In the genomic region with DNA sequence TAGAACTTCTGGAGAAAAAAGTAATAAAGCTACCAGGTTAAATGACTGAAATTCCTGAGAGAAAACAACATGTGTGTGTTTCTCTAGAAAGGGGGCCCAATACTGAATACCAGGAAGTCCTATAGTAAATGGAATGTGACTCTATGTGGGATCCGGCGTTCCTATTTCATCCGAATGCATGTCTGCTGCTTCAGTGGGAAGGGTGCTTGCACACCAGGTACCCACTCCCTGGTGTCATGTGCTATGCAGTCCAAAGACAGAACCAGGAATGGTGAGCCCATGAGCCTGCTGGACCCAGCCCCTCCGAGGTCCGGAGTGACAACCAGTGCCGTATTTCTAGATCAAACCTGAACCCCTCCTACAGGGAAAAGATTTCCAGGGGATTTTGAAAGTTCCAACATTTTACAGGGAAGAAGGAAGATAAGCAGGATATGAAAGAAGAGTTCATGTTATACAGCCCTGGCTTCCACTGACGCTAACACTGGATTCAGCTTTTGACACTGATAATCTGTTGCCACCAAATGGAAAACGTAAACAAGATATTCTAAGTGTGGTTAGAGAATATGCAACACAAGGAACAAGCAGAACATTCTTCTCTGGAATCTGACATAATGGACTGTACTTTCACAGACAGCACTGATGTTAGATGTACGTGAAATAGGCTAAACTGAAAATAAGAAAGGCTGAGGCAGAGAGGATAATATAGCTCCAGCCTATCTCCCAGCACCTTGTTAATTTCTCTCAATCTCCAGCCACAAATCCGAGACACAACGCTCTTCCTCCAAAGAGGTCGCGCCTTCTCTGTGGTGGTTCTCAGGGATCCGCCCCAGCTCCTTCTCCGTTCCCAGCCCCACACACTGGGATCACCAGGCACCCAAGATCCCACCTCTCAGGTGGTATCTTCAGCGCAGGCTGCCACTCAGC, we compare ENCODE assay signal across 8 cellular contexts. TPM values are rescaled to one million over a fixed set of nuclear protein-coding genes. Genes with fewer than 3 reads are reported as not detected.
DNase-seq lines count a peak whose midpoint lies in the region; ATAC-seq and TF ChIP-seq lines count a peak whose summit lies in the region.

No MANE protein-coding gene starts in this region.

- DNase-seq in mammary epithelial cell (no peak), iris pigment epithelial cell (ENCODE audit: low read depth) (peak; percentile 69), COLO829 (ENCODE audit: low spot score) (no peak), NCI-H1417 treated with DMSO at 0.1 percent for 48 hours (lab: John Stamatoyannopoulos, UW) (no peak)
- no peak for DNase-seq in activated T-helper 1 cell treated with anti-CD3 and anti-CD28 coated beads, Interleukin-12 subunit alpha, Interleukin-12 subunit beta, Interleukin-2, Interleukin-4 antibody, amounts not matched to agents 30 ng/mL and 10 ng/mL and 1 ng/mL, durations not matched to agents 14 hours and 24 hours and 36 hours (ENCODE audit: low spot score)

- dilution Hi-C loops in mammary epithelial cell (cut with HindIII; ENCODE audit: low sequenced_read_pairs), result no loop called here

- H3K9me3 Mint-ChIP-seq in activated T-helper 1 cell treated with anti-CD3 and anti-CD28 coated beads, Interleukin-12 subunit alpha, Interleukin-12 subunit beta, Interleukin-2, Interleukin-4 antibody, amounts not matched to agents 30 ng/mL and 10 ng/mL and 1 ng/mL, durations not matched to agents 14 hours and 24 hours and 36 hours, result no peaks in the 10 kb centered on the region

- TSS peak; percentile 75 for BruUV-seq in mammary epithelial cell (replicated peaks; lab: Mats Ljungman, UMichigan)

- peak overlapping the region; percentile 94 for H3K4me2 ChIP-seq in mammary epithelial cell (ENCODE audit: insufficient read depth, low read depth, low read length)

- no peaks in the 10 kb centered on the region for H3K4me1 ChIP-seq in HEK293 (ENCODE audit: control insufficient read depth, insufficient read depth, low read length)
- peaks cover 31% of the 10 kb centered on the region for H3K4me1 ChIP-seq in mammary epithelial cell (ENCODE audit: insufficient read depth, low read length)
- peaks cover 0 to 9% (median 0%) of the 10 kb centered on the region in 3 donors for H3K4me1 ChIP-seq in skeletal muscle tissue (ENCODE audit: control insufficient read depth in 3 of 3, insufficient read depth in 3 of 3, low read length in 3 of 3)

- CTCF ChIA-PET in HEK293 (lab: Yijun Ruan, JAX) (interaction anchor here (0.5 to 1.0 kb wide), 6 partner anchors 17 to 230 kb away, joined by 3 to 5 read pairs (median 3); a partner anchor contains a TSS), mammary epithelial cell (lab: Charles Lee; ENCODE audit: low non-redundant PET) (interaction anchor here (0.5 to 0.7 kb wide), 4 partner anchors 25 to 266 kb away, joined by 3 to 4 read pairs (median 4); no protein-coding TSS in a partner anchor)

- peak overlapping the region; percentile 94 for H2AFZ ChIP-seq in mammary epithelial cell (ENCODE audit: low read depth, low read length)

- TF ChIP-seq CTCF in HEK293 (tag by site-specific recombination; IDR thresholded peaks at IDR 0.05), result no peak
- no peak for TF ChIP-seq CTCF in mammary epithelial cell (conservative IDR thresholded peaks at IDR 0.05 in 1 of 2, IDR thresholded peaks at IDR 0.05 in 1 of 2; ENCODE audit: extremely low read depth in 1 of 2, insufficient read depth in 1 of 2, low read depth in 1 of 2, low read length in 2 of 2)

- H3K4me3 ChIP-seq in HEK293 (ENCODE audit: low read depth, low read length) (peak overlapping the region; percentile 48), mammary epithelial cell (replicated peaks in 1 of 3; ENCODE audit: insufficient read depth in 1 of 3, low read depth in 2 of 3, low read length in 3 of 3) (peak overlapping the region; percentile 57 to 66 (median 59)), skeletal muscle tissue (ENCODE audit: low read length in 3 of 3) (peak overlapping the region; percentile 49 to 68 (median 59))

- no peaks in the 10 kb centered on the region for H3K9me3 ChIP-seq in HEK293 (ENCODE audit: control insufficient read depth, insufficient read depth, low read depth, low read length)
- H3K9me3 ChIP-seq in mammary epithelial cell (replicated peaks; ENCODE audit: insufficient read depth, low read length), result no peaks in the 10 kb centered on the region
- H3K9me3 ChIP-seq in skeletal muscle tissue (ENCODE audit: control insufficient read depth in 3 of 3, low read length in 3 of 3), result no peaks in the 10 kb centered on the region

- no peak for ATAC-seq in HG03045 (IDR thresholded peaks at IDR 0.05; ENCODE audit: unreplicated experiment)

- POLR2A ChIA-PET in HEK293 (lab: Yijun Ruan, JAX), result no interaction called here

- H3K27me3 Mint-ChIP-seq in activated T-helper 1 cell treated with anti-CD3 and anti-CD28 coated beads, Interleukin-12 subunit alpha, Interleukin-12 subunit beta, Interleukin-2, Interleukin-4 antibody, amounts not matched to agents 30 ng/mL and 10 ng/mL and 1 ng/mL, durations not matched to agents 14 hours and 24 hours and 36 hours (ENCODE audit: insufficient read depth), result peaks cover 26% of the 10 kb centered on the region

- in situ Hi-C loops in mammary epithelial cell (cut with MboI; ENCODE audit: low sequenced_read_pairs in 2 of 2), result loop anchor here in 1 of 2 donors (10.0 to 25.0 kb wide), 2 partner anchors 131 to 204 kb away; a partner anchor contains a TSS

- no peak overlapping the region for H3K27ac Mint-ChIP-seq in activated T-helper 1 cell treated with anti-CD3 and anti-CD28 coated beads, Interleukin-12 subunit alpha, Interleukin-12 subunit beta, Interleukin-2, Interleukin-4 antibody, amounts not matched to agents 30 ng/mL and 10 ng/mL and 1 ng/mL, durations not matched to agents 14 hours and 24 hours and 36 hours

- intact Hi-C loops in mammary epithelial cell (cut with micrococcal nuclease), result loop anchor here (1.0 to 5.0 kb wide), 9 partner anchors 49 to 814 kb away; no protein-coding TSS in a partner anchor
- intact Hi-C loops in activated T-helper 1 cell treated with anti-CD3 and anti-CD28 coated beads, Interleukin-12 subunit alpha, Interleukin-12 subunit beta, Interleukin-2, Interleukin-4 antibody, amounts not matched to agents 30 ng/mL and 10 ng/mL and 1 ng/mL, durations not matched to agents 14 hours and 24 hours and 36 hours (cut with micrococcal nuclease), result no loop called here

- no peaks in the 10 kb centered on the region for H3K36me3 Mint-ChIP-seq in activated T-helper 1 cell treated with anti-CD3 and anti-CD28 coated beads, Interleukin-12 subunit alpha, Interleukin-12 subunit beta, Interleukin-2, Interleukin-4 antibody, amounts not matched to agents 30 ng/mL and 10 ng/mL and 1 ng/mL, durations not matched to agents 14 hours and 24 hours and 36 hours (ENCODE audit: low read depth)

- no peaks in the 10 kb centered on the region for H3K4me1 Mint-ChIP-seq in activated T-helper 1 cell treated with anti-CD3 and anti-CD28 coated beads, Interleukin-12 subunit alpha, Interleukin-12 subunit beta, Interleukin-2, Interleukin-4 antibody, amounts not matched to agents 30 ng/mL and 10 ng/mL and 1 ng/mL, durations not matched to agents 14 hours and 24 hours and 36 hours (ENCODE audit: low read depth)

- H3K27ac ChIP-seq in HEK293 (ENCODE audit: extremely low read depth, low read depth, low read length), result peak overlapping the region; percentile 46; the same call in 1 of the 2 replicates
- peak overlapping the region; percentile 65 for H3K27ac ChIP-seq in mammary epithelial cell (ENCODE audit: insufficient read depth, low read depth, low read length)
- H3K27ac ChIP-seq in skeletal muscle tissue (ENCODE audit: low read depth, low read length), result no peak overlapping the region

- WGBS in mammary epithelial cell (ENCODE audit: low coverage, missing lambda C conversion rate), result 55% methylated on average over 14 of the region's 16 CpGs

- H3K27me3 ChIP-seq in mammary epithelial cell (ENCODE audit: insufficient read depth, low read length), result no peaks in the 10 kb centered on the region
- peaks cover 2 to 21% (median 9%) of the 10 kb centered on the region in 3 donors for H3K27me3 ChIP-seq in skeletal muscle tissue (ENCODE audit: control insufficient read depth in 3 of 3, insufficient read depth in 3 of 3, low read length in 3 of 3)

- H3K36me3 ChIP-seq in HEK293 (ENCODE audit: control insufficient read depth in 2 of 2, insufficient read depth in 1 of 2, low read length in 2 of 2) (no peaks in the 10 kb centered on the region), mammary epithelial cell (ENCODE audit: insufficient read depth, low read length) (no peaks in the 10 kb centered on the region), skeletal muscle tissue (ENCODE audit: control insufficient read depth in 3 of 3, insufficient read depth in 3 of 3, low read length in 3 of 3) (no peaks in the 10 kb centered on the region)

- no peaks in the 10 kb centered on the region for H4K20me1 ChIP-seq in mammary epithelial cell (ENCODE audit: insufficient read depth, low read length)

- H3K4me3 Mint-ChIP-seq in activated T-helper 1 cell treated with anti-CD3 and anti-CD28 coated beads, Interleukin-12 subunit alpha, Interleukin-12 subunit beta, Interleukin-2, Interleukin-4 antibody, amounts not matched to agents 30 ng/mL and 10 ng/mL and 1 ng/mL, durations not matched to agents 14 hours and 24 hours and 36 hours, result no peak overlapping the region

- H3K79me2 ChIP-seq in mammary epithelial cell (ENCODE audit: insufficient read depth, low read length), result peaks cover 3% of the 10 kb centered on the region

- H3K9ac ChIP-seq in mammary epithelial cell (ENCODE audit: insufficient read depth, low read length), result peak overlapping the region; percentile 64
- H3K9ac ChIP-seq in skeletal muscle tissue (ENCODE audit: low read depth in 1 of 3, low read length in 3 of 3), result no peak overlapping the region

RNA-seq across cellular contexts. Expression of a gene that starts 0.7 kb away (rescaled TPM):
- 10 to 100 TPM; 11.7 to 43.3 TPM for total RNA-seq in mammary epithelial cell
- polyA plus RNA-seq in mammary epithelial cell, result 25.3 TPM
- polyA minus RNA-seq in mammary epithelial cell, result 15.2 TPM
- total RNA-seq in skeletal muscle tissue, result 0.52 TPM
- not detected in 2 replicates for total RNA-seq in activated T-helper 1 cell treated with anti-CD3 and anti-CD28 coated beads, Interleukin-12 subunit alpha, Interleukin-12 subunit beta, Interleukin-2, Interleukin-4 antibody, amounts not matched to agents 30 ng/mL and 10 ng/mL and 1 ng/mL, durations not matched to agents 14 hours and 24 hours and 36 hours

RNA-seq across cellular contexts. Expression of a gene that starts 15.4 kb away (rescaled TPM):
- total RNA-seq in mammary epithelial cell (not detected), skeletal muscle tissue (not detected)
- not detected for polyA plus RNA-seq in mammary epithelial cell
- polyA minus RNA-seq in mammary epithelial cell, result not detected
- not detected in 2 replicates for total RNA-seq in activated T-helper 1 cell treated with anti-CD3 and anti-CD28 coated beads, Interleukin-12 subunit alpha, Interleukin-12 subunit beta, Interleukin-2, Interleukin-4 antibody, amounts not matched to agents 30 ng/mL and 10 ng/mL and 1 ng/mL, durations not matched to agents 14 hours and 24 hours and 36 hours

RNA-seq across cellular contexts. Expression of a gene that starts 32.0 kb away (rescaled TPM):
- total RNA-seq in mammary epithelial cell (under 1 TPM in 1 of 2 donors, not detected in 1; 0.17 TPM), skeletal muscle tissue (not detected)
- 0.06 TPM for polyA plus RNA-seq in mammary epithelial cell
- polyA minus RNA-seq in mammary epithelial cell, result not detected
- not detected in 2 replicates for total RNA-seq in activated T-helper 1 cell treated with anti-CD3 and anti-CD28 coated beads, Interleukin-12 subunit alpha, Interleukin-12 subunit beta, Interleukin-2, Interleukin-4 antibody, amounts not matched to agents 30 ng/mL and 10 ng/mL and 1 ng/mL, durations not matched to agents 14 hours and 24 hours and 36 hours
